In genomic region chr1:211738709-211739301, GRCh38 we compare ENCODE assay signal across 10 cellular contexts.
A peak's percentile ranks its signal among the peaks of the same experiment; 100 is the strongest.
DNase-seq lines count a peak whose midpoint lies in the region; ATAC-seq and TF ChIP-seq lines count a peak whose summit lies in the region.
"Had no signal": no experiment of that assay in that cellular context is flagged by ENCODE, and none has a peak within 500 bp of the region (broad histone marks: within the 10 kb centered on the region; RNA-seq: fewer than 3 reads in every experiment).

No MANE protein-coding gene starts in this region.

- peak; percentile 38 for DNase-seq in activated CD4-positive, alpha-beta T cell treated with anti-CD3 and anti-CD28 coated beads for 36 hours
- DNase-seq in activated CD4-positive, alpha-beta T cell treated with anti-CD3 and anti-CD28 coated beads for 1 hour: no peak
- DNase-seq in SW480 (ENCODE audit: low spot score): peak; percentile 66
- peak; percentile 86 for DNase-seq in esophagus muscularis mucosa (ENCODE audit: extremely low spot score)
- DNase-seq in superior temporal gyrus (ENCODE audit: extremely low spot score): peak; percentile 52
- no peak for DNase-seq in A172 (ENCODE audit: low spot score)
- DNase-seq in GOT3 (lab: John Stamatoyannopoulos, UW): no peak
- DNase-seq in erythroblast (lab: John Stamatoyannopoulos, UW): no peak

- no peak overlapping the region for H3K4me3 Mint-ChIP-seq in activated CD4-positive, alpha-beta T cell treated with anti-CD3 and anti-CD28 coated beads for 36 hours

- TF ChIP-seq CTCF in esophagus muscularis mucosa (IDR thresholded peaks at IDR 0.05): no peak

- no peak for TF ChIP-seq EP300 in esophagus muscularis mucosa (IDR thresholded peaks at IDR 0.05)

- H3K9me3 ChIP-seq in esophagus muscularis mucosa: no peaks in the 10 kb centered on the region

- intact Hi-C loops in activated CD4-positive, alpha-beta T cell treated with anti-CD3 and anti-CD28 coated beads for 36 hours (cut with DNase I, micrococcal nuclease): no loop called here
- intact Hi-C loops in esophagus muscularis mucosa (cut with DNase I): no loop called here

- TF ChIP-seq POLR2A in esophagus muscularis mucosa (IDR thresholded peaks at IDR 0.05; ENCODE audit: low read depth) (no peak), erythroblast (IDR thresholded peaks at IDR 0.05; ENCODE audit: low read length) (no peak)

- ATAC-seq in activated CD4-positive, alpha-beta T cell treated with anti-CD3 and anti-CD28 coated beads for 36 hours: peak; percentile 74

- H3K27me3 ChIP-seq in esophagus muscularis mucosa: peaks cover 0 to 8% (median 0%) of the 10 kb centered on the region in 4 donors

- H3K36me3 ChIP-seq in esophagus muscularis mucosa: no peaks in the 10 kb centered on the region

- CTCF ChIA-PET in activated CD4-positive, alpha-beta T cell treated with anti-CD3 and anti-CD28 coated beads for 36 hours (lab: Charles Lee): no interaction called here

- 77% methylated on average over 2 of the region's 2 CpGs for WGBS in esophagus muscularis mucosa

- peaks cover 30% of the 10 kb centered on the region for H3K4me1 Mint-ChIP-seq in activated CD4-positive, alpha-beta T cell treated with anti-CD3 and anti-CD28 coated beads for 36 hours

- H3K4me3 ChIP-seq in esophagus muscularis mucosa: no peak overlapping the region
- H3K4me3 ChIP-seq: lung had no signal

- H3K4me1 ChIP-seq in esophagus muscularis mucosa: peaks cover 0 to 5% (median 0%) of the 10 kb centered on the region in 4 donors

- no peaks in the 10 kb centered on the region for H3K36me3 Mint-ChIP-seq in activated CD4-positive, alpha-beta T cell treated with anti-CD3 and anti-CD28 coated beads for 36 hours (ENCODE audit: low read depth)

- H3K9me3 Mint-ChIP-seq in activated CD4-positive, alpha-beta T cell treated with anti-CD3 and anti-CD28 coated beads for 36 hours (ENCODE audit: low read depth): no peaks in the 10 kb centered on the region

- peak overlapping the region; percentile 33 for H3K27ac Mint-ChIP-seq in activated CD4-positive, alpha-beta T cell treated with anti-CD3 and anti-CD28 coated beads for 36 hours
- H3K27ac Mint-ChIP-seq: B cell had no signal

- no peak overlapping the region for H3K27ac ChIP-seq in esophagus muscularis mucosa (replicated peaks in 1 of 4)

- no peaks in the 10 kb centered on the region for H3K27me3 Mint-ChIP-seq in activated CD4-positive, alpha-beta T cell treated with anti-CD3 and anti-CD28 coated beads for 36 hours

- POLR2A ChIA-PET in activated CD4-positive, alpha-beta T cell treated with anti-CD3 and anti-CD28 coated beads for 36 hours (lab: Charles Lee): no interaction called here

Comparison
In these comparisons a context has a peak if more than half of its experiments do, and no peak if none do; other contexts are left out.
1. DNase-seq: peak in activated CD4-positive, alpha-beta T cell treated with anti-CD3 and anti-CD28 coated beads for 36 hours (single experiment), SW480 (single experiment), esophagus muscularis mucosa (single experiment) and superior temporal gyrus (single experiment); none in activated CD4-positive, alpha-beta T cell treated with anti-CD3 and anti-CD28 coated beads for 1 hour (single experiment), A172 (single experiment), GOT3 (single experiment) and erythroblast (0 of 2).